In genomic region chr17:48910370-48910769, GRCh38 we compare ENCODE assay signal across 2 cellular contexts.
TF ChIP-seq lines count a peak whose summit lies in the region.

No MANE protein-coding gene starts in this region.

TF ChIP-seq in HEK293, 187 proteins besides CTCF, POLR2A, EP300 and RAD21:
- TF ChIP-seq ZNF132 (tag by site-specific recombination; IDR thresholded peaks at IDR 0.05; ENCODE audit: borderline replicate concordance), result no peak
- TF ChIP-seq PRDM1 (tag by site-specific recombination; IDR thresholded peaks at IDR 0.05), result peak; percentile 88
- TF ChIP-seq ZBTB44 (tag by site-specific recombination; IDR thresholded peaks at IDR 0.05), result no peak
- TF ChIP-seq GFI1B (tag by site-specific recombination; IDR thresholded peaks at IDR 0.05), result peak; percentile 88
- TF ChIP-seq ZNF112 (tag by site-specific recombination; IDR thresholded peaks at IDR 0.05), result no peak
- TF ChIP-seq ZNF266 (tag by site-specific recombination; IDR thresholded peaks at IDR 0.05; ENCODE audit: low read depth), result no peak
- peak; percentile 48 for TF ChIP-seq ZFHX2 (tag by site-specific recombination; conservative IDR thresholded peaks at IDR 0.05)
- no peak for TF ChIP-seq ZNF174 (tag by site-specific recombination; IDR thresholded peaks at IDR 0.05)
- no peak for TF ChIP-seq KLF16 (tag by site-specific recombination; IDR thresholded peaks at IDR 0.05)
- TF ChIP-seq ZNF521 (tag by site-specific recombination; IDR thresholded peaks at IDR 0.05), result no peak
- no peak for TF ChIP-seq ZNF530 (tag by site-specific recombination; IDR thresholded peaks at IDR 0.05; ENCODE audit: low read depth)
- no peak for TF ChIP-seq HOXA7 (CRISPR knock-in tag; IDR thresholded peaks at IDR 0.05; ENCODE audit: borderline replicate concordance)
- 0 out of 2 replicates have a peak, but pooled peaks have one; percentile 18 for TF ChIP-seq ZNF341 (tag by site-specific recombination; IDR thresholded peaks at IDR 0.05; ENCODE audit: low read depth)
- TF ChIP-seq ZNF26 (tag by site-specific recombination; IDR thresholded peaks at IDR 0.05), result no peak
- TF ChIP-seq FEZF1 (tag by site-specific recombination; IDR thresholded peaks at IDR 0.05), result 0 out of 2 replicates have a peak, but pooled peaks have one; percentile 23
TF ChIP-seq in HEK293: peak in this region for 5.

TF ChIP-seq in HEK293T, 16 proteins besides CTCF, POLR2A, EP300 and RAD21:
- TF ChIP-seq TARDBP (IDR thresholded peaks at IDR 0.05) (no peak), HDGF (IDR thresholded peaks at IDR 0.05; ENCODE audit: borderline replicate concordance) (no peak), SP1 (IDR thresholded peaks at IDR 0.05) (no peak), ZNF384 (IDR thresholded peaks at IDR 0.05) (no peak), NFRKB (IDR thresholded peaks at IDR 0.05) (no peak), FOXA1 (IDR thresholded peaks at IDR 0.05) (no peak), BHLHE40 (IDR thresholded peaks at IDR 0.05; ENCODE audit: borderline replicate concordance) (no peak), FOXM1 (IDR thresholded peaks at IDR 0.05; ENCODE audit: borderline replicate concordance) (no peak), ARNT (IDR thresholded peaks at IDR 0.05) (no peak), FOXK2 (IDR thresholded peaks at IDR 0.05) (no peak), L3MBTL2 (conservative IDR thresholded peaks at IDR 0.05) (no peak)
